Comparison of ENCODE assay signal across 8 cellular contexts in the genomic region with DNA sequence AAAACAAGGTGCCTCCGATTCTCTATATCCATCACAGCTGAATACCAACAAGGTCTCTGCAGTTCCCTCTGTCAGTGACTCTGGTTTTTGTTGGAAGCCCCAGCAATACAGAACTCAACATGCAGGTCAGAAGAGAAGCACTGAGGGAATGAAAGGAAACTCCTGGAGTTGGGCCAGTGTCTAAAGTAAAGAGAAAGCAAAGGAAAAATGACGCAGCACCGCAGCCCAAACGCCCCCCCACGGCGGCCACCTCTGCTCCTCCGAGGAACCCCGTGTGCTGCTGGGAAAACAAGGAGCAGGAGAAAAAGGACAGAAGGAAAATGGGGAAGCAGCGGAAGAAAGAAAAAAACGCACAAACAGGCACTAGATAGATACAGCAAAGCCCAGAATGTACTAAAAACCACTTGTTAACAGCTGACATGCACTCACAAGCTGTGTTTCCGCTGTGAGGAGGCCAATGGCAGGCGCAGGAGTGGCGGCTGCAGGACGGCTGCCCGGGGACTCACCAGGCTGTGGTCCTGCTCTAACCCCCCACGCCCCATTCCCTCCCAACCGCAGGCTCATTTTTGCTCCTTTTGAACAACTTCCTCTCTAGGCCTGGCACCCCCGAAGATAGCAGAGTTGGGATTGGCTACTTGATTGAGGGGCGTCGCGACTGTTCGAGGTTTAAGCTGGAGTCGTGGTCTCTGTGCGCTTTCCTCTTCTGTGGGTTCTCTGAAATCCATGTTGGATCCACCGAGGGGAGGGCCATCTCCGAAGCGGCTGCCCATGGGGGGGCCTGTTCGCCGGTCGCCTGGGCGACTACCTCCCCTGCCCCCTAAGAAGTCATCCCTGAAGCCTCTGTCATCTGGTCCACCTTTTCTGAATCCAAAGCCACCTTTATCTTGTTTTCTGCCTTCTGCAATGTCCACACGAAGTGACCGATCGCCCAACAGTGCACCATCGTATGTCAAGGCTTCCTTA.
DNase-seq lines count a peak whose midpoint lies in the region; ATAC-seq and TF ChIP-seq lines count a peak whose summit lies in the region.
"Not testable (repeated sequence)": the region's sequence is repeated elsewhere in the genome, so short reads cannot be mapped to it uniquely, and the experiment has no call there.

No MANE protein-coding gene starts in this region.

- not testable (repeated sequence) for H3K27me3 ChIP-seq in right cardiac atrium (ENCODE audit: control insufficient read depth, insufficient read depth); stomach smooth muscle (ENCODE audit: control insufficient read depth in 1 of 2, insufficient read depth in 2 of 2, low read length in 2 of 2)

- not testable (repeated sequence) for H3K27me3 Mint-ChIP-seq in activated naive CD8-positive, alpha-beta T cell
- peaks cover 51% of the 10 kb centered on the region for H3K27me3 Mint-ChIP-seq in central memory CD8-positive, alpha-beta T cell
- H3K27me3 Mint-ChIP-seq in natural killer cell treated with Interleukin-12 subunit alpha and Interleukin-12 subunit beta and Interleukin-15 and Interleukin-18, amount 100 ng/mL, for 72 hours = peaks cover 23 to 27% of the 10 kb centered on the region in 2 donors

- ATAC-seq in central memory CD8-positive, alpha-beta T cell (replicated peaks; ENCODE audit: extremely low read depth, poor library complexity, severe bottlenecking) = peak; percentile 75
- ATAC-seq in right cardiac atrium = peak; percentile 54 to 64
- ATAC-seq in natural killer cell treated with Interleukin-12 subunit alpha and Interleukin-12 subunit beta and Interleukin-15 and Interleukin-18, amount 100 ng/mL, for 72 hours = peak; percentile 84 to 86

- H3K27ac Mint-ChIP-seq in activated naive CD8-positive, alpha-beta T cell; central memory CD8-positive, alpha-beta T cell (ENCODE audit: low read depth); natural killer cell treated with Interleukin-12 subunit alpha and Interleukin-12 subunit beta and Interleukin-15 and Interleukin-18, amount 100 ng/mL, for 72 hours: not testable (repeated sequence)

- not testable (repeated sequence) for H3K9me3 ChIP-seq in right cardiac atrium (ENCODE audit: control insufficient read depth, low read length); stomach smooth muscle (ENCODE audit: control insufficient read depth in 2 of 2, low read length in 2 of 2)

- H3K27ac ChIP-seq in right cardiac atrium (ENCODE audit: low read length); stomach smooth muscle (ENCODE audit: low read length): not testable (repeated sequence)

- not testable (repeated sequence) for H3K4me1 ChIP-seq in right cardiac atrium (ENCODE audit: control insufficient read depth, insufficient read depth, low read length); stomach smooth muscle (ENCODE audit: control insufficient read depth, insufficient read depth, low read length)

- H3K9ac ChIP-seq in stomach smooth muscle (ENCODE audit: low read length in 2 of 2) = not testable (repeated sequence)

- H3K9me3 Mint-ChIP-seq in activated naive CD8-positive, alpha-beta T cell (ENCODE audit: low read depth); central memory CD8-positive, alpha-beta T cell; natural killer cell treated with Interleukin-12 subunit alpha and Interleukin-12 subunit beta and Interleukin-15 and Interleukin-18, amount 100 ng/mL, for 72 hours: not testable (repeated sequence)

- 77% methylated on average over 30 of the region's 35 CpGs for WGBS in right cardiac atrium

- H3K4me3 Mint-ChIP-seq in activated naive CD8-positive, alpha-beta T cell = peak overlapping the region; percentile 47
- not testable (repeated sequence) for H3K4me3 Mint-ChIP-seq in central memory CD8-positive, alpha-beta T cell
- H3K4me3 Mint-ChIP-seq in natural killer cell treated with Interleukin-12 subunit alpha and Interleukin-12 subunit beta and Interleukin-15 and Interleukin-18, amount 100 ng/mL, for 72 hours = peak overlapping the region; percentile 43

- not testable (repeated sequence) for H3K4me1 Mint-ChIP-seq in activated naive CD8-positive, alpha-beta T cell (ENCODE audit: low read depth); central memory CD8-positive, alpha-beta T cell; natural killer cell treated with Interleukin-12 subunit alpha and Interleukin-12 subunit beta and Interleukin-15 and Interleukin-18, amount 100 ng/mL, for 72 hours (ENCODE audit: low read depth in 2 of 2)

- H3K36me3 ChIP-seq in stomach smooth muscle (ENCODE audit: control insufficient read depth in 2 of 2, insufficient read depth in 2 of 2, low read length in 2 of 2) = not testable (repeated sequence)

- intact Hi-C loops in right cardiac atrium (cut with DNase I) = not testable (repeated sequence)

- not testable (repeated sequence) for TF ChIP-seq CTCF in fibroblast of the aortic adventitia (IDR thresholded peaks at IDR 0.05; ENCODE audit: insufficient read depth, low read length)

- H3K4me3 ChIP-seq in fibroblast of the aortic adventitia (ENCODE audit: low read depth, low read length) (peak overlapping the region; percentile 9), stomach smooth muscle (ENCODE audit: low read length in 2 of 2) (peak overlapping the region; percentile 60 to 66)
- H3K4me3 ChIP-seq in right cardiac atrium (ENCODE audit: low read length) = not testable (repeated sequence)

- peak; percentile 39 for DNase-seq in DMS53 (lab: John Stamatoyannopoulos, UW)
- peak; percentile 49 for DNase-seq in NCI-H69 (lab: John Stamatoyannopoulos, UW)
- DNase-seq in central memory CD8-positive, alpha-beta T cell (ENCODE audit: low spot score in 2 of 2); right cardiac atrium; natural killer cell treated with Interleukin-12 subunit alpha and Interleukin-12 subunit beta and Interleukin-15 and Interleukin-18, amount 100 ng/mL, for 72 hours (ENCODE audit: low spot score): not testable (repeated sequence)
- peak; percentile 38 for DNase-seq in fibroblast of the aortic adventitia (ENCODE audit: low read depth)

- not testable (repeated sequence) for H3K36me3 Mint-ChIP-seq in activated naive CD8-positive, alpha-beta T cell; central memory CD8-positive, alpha-beta T cell (ENCODE audit: insufficient read depth); natural killer cell treated with Interleukin-12 subunit alpha and Interleukin-12 subunit beta and Interleukin-15 and Interleukin-18, amount 100 ng/mL, for 72 hours
